Comparison of ENCODE assay signal across 12 cellular contexts in the genomic region with DNA sequence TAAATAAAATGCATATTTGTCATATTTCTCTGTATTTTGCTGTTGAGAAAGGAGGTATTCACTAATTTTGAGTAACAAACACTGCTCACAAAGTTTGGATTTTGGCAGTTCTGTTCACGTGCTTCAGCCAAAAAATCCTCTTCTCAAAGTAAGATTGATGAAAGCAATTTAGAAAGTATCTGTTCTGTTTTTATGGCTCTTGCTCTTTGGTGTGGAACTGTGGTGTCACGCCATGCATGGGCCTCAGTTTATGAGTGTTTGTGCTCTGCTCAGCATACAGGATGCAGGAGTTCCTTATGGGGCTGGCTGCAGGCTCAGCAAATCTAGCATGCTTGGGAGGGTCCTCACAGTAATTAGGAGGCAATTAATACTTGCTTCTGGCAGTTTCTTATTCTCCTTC. TPM values are rescaled to one million over a fixed set of nuclear protein-coding genes. Genes with fewer than 3 reads are reported as not detected.
DNase-seq lines count a peak whose midpoint lies in the region; ATAC-seq, FAIRE-seq and TF ChIP-seq lines count a peak whose summit lies in the region.
"Had no signal": no experiment of that assay in that cellular context is flagged by ENCODE, and none has a peak within 500 bp of the region (broad histone marks: within the 10 kb centered on the region; RNA-seq: fewer than 3 reads in every experiment).

No MANE protein-coding gene starts in this region.

- no peaks in the 10 kb centered on the region for H3K36me3 Mint-ChIP-seq in glutamatergic neuron (ENCODE audit: unreplicated experiment)

- FAIRE-seq in GM18507 (lab: Jason Lieb, UNC): peak; percentile 94

- no peaks in the 10 kb centered on the region for H3K27me3 ChIP-seq in left ventricle myocardium inferior (ENCODE audit: low read depth)
- H3K27me3 ChIP-seq: heart right ventricle had no signal

- no peaks in the 10 kb centered on the region for H3K36me3 ChIP-seq in left ventricle myocardium inferior
- H3K36me3 ChIP-seq: heart right ventricle had no signal

- intact Hi-C loops in left ventricle myocardium inferior (cut with micrococcal nuclease): no loop called here

- H3K27ac ChIP-seq in left ventricle myocardium inferior (replicated peaks): no peak overlapping the region
- H3K27ac ChIP-seq: heart right ventricle had no signal

- DNase-seq in GM18507 (ENCODE audit: extremely low spot score, insufficient read length, low read depth): no peak
- DNase-seq in glutamatergic neuron: no peak
- DNase-seq in SIG-M5 treated with dmso at 0.1 percent for 504 hours (lab: John Stamatoyannopoulos, UW; ENCODE audit: unreplicated experiment): no peak
- DNase-seq in cortex of kidney (lab: John Stamatoyannopoulos, UW): no peak
- DNase-seq in left ventricle myocardium inferior: no peak
- DNase-seq: heart right ventricle, NCI-H82 had no signal

- peak overlapping the region; percentile 48 for H3K27ac Mint-ChIP-seq in glutamatergic neuron (ENCODE audit: unreplicated experiment)

- H3K4me3 ChIP-seq in left ventricle myocardium inferior: no peak overlapping the region
- H3K4me3 ChIP-seq: heart right ventricle had no signal

- ATAC-seq in GM19467 (IDR thresholded peaks at IDR 0.05; ENCODE audit: unreplicated experiment) (peak; percentile 36), HG03432 (IDR thresholded peaks at IDR 0.05; ENCODE audit: unreplicated experiment) (peak; percentile 29)
- no peak for ATAC-seq in activated CD4-positive, CD25-positive, alpha-beta regulatory T cell treated with anti-CD3 and anti-CD28 coated beads, Interleukin-2, amount 50 U/mL, for 24 hours
- ATAC-seq: heart right ventricle had no signal

- peaks cover 5% of the 10 kb centered on the region for H3K9me3 Mint-ChIP-seq in glutamatergic neuron (ENCODE audit: unreplicated experiment)

- no peak overlapping the region for H3K4me3 Mint-ChIP-seq in glutamatergic neuron (ENCODE audit: unreplicated experiment)

- H3K9me3 ChIP-seq in left ventricle myocardium inferior (replicated peaks): no peaks in the 10 kb centered on the region
- H3K9me3 ChIP-seq: heart right ventricle had no signal

- TF ChIP-seq CTCF in glutamatergic neuron (IDR thresholded peaks at IDR 0.05; ENCODE audit: partially characterized antibody, unreplicated experiment) (no peak), left ventricle myocardium inferior (IDR thresholded peaks at IDR 0.05; ENCODE audit: borderline replicate concordance) (no peak)

- H3K27me3 Mint-ChIP-seq in glutamatergic neuron (ENCODE audit: unreplicated experiment): peaks cover 3% of the 10 kb centered on the region

- peaks cover 54% of the 10 kb centered on the region for H3K4me1 ChIP-seq in left ventricle myocardium inferior

- H3K4me1 Mint-ChIP-seq in glutamatergic neuron (ENCODE audit: low read depth, unreplicated experiment): peaks cover 12% of the 10 kb centered on the region

RNA-seq across cellular contexts. Expression of gene HTT, which starts 3.3 kb away (rescaled TPM):
- total RNA-seq in glutamatergic neuron (ENCODE audit: unreplicated experiment) (107 TPM), left ventricle myocardium inferior (20.0 TPM)

RNA-seq across cellular contexts. Expression of gene HTT-AS, which starts 3.5 kb away (rescaled TPM):
- not detected for total RNA-seq in glutamatergic neuron (ENCODE audit: unreplicated experiment)
- not detected for total RNA-seq in left ventricle myocardium inferior
- total RNA-seq: cardiac septum, heart right ventricle, HT1080 had no signal

Comparison
In these comparisons a context has a peak if more than half of its experiments do, and no peak if none do; other contexts are left out.
1. ATAC-seq: peak in GM19467 (single experiment) and HG03432 (single experiment); none in activated CD4-positive, CD25-positive, alpha-beta regulatory T cell treated with anti-CD3 and anti-CD28 coated beads, Interleukin-2, amount 50 U/mL, for 24 hours (0 of 2).